In the genomic region with DNA sequence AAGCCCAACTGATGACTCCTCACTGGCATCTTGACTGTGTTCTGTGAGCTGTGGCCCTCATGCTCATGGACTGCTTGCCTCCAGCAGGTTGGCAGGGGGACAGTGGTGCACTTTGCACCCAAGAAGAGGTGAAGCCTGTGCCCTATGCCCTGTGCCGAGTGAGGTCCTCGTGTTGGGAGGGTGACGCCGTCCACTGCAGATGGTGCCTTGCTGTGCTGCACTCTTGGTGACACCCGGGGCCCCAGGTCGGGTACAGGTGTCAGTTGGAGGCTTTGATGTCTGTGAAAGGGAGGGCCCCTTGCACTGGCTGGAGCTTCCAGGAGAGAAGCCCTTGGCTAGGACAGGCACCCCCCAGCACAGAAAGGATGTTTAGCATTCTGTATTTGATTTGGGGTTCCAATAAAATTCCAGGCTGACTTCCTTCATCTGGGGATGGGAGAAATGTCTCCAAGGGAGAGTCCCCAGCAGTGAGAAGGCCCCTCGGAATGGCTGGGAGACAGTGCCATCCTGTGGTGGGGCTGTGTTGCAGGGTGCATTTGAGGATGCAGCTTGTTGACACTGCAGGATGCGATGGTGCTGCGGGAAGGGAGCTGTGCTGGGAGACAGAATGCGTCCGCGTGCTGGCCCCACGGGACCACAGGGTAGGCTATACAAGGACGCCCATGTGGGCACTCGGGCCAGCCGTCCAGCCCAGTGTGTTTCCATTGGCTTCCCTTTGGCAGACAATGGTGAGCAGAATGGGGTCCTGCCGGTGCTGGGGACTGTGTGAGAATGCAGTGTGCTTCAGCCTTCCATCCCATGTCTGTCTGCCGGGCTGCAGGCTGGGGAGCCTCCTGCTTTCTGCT, we compare ENCODE assay signal across 8 cellular contexts. TPM values are rescaled to one million over a fixed set of nuclear protein-coding genes. Genes with fewer than 3 reads are reported as not detected.
DNase-seq lines count a peak whose midpoint lies in the region; ATAC-seq and TF ChIP-seq lines count a peak whose summit lies in the region.

No MANE protein-coding gene starts in this region.

- H3K4me1 Mint-ChIP-seq in activated naive CD8-positive, alpha-beta T cell (ENCODE audit: low read depth), result peaks cover 17% of the 10 kb centered on the region

- intact Hi-C loops in left ventricle myocardium superior (cut with micrococcal nuclease), result no loop called here

- H3K27ac Mint-ChIP-seq in activated naive CD8-positive, alpha-beta T cell, result peak overlapping the region; percentile 64

- no peaks in the 10 kb centered on the region for H3K27me3 Mint-ChIP-seq in activated naive CD8-positive, alpha-beta T cell

- H3K4me3 ChIP-seq in cardiac muscle cell (no peak overlapping the region), Peyer's patch (no peak overlapping the region)

- no peaks in the 10 kb centered on the region for H3K36me3 Mint-ChIP-seq in activated naive CD8-positive, alpha-beta T cell

- peak; percentile 47 for TF ChIP-seq CTCF in cardiac muscle cell (IDR thresholded peaks at IDR 0.05; ENCODE audit: low read depth, low read length)
- peak in 5 of 6 experiments; percentile 18 to 55 (median 41) for TF ChIP-seq CTCF in Peyer's patch (IDR thresholded peaks at IDR 0.05)

- H3K27me3 ChIP-seq in cardiac muscle cell, result no peaks in the 10 kb centered on the region
- no peaks in the 10 kb centered on the region for H3K27me3 ChIP-seq in Peyer's patch

- peaks cover 23% of the 10 kb centered on the region for H3K36me3 ChIP-seq in cardiac muscle cell
- peaks cover 0 to 24% (median 0%) of the 10 kb centered on the region in 3 donors for H3K36me3 ChIP-seq in Peyer's patch

- peak overlapping the region; percentile 59 for H3K4me3 Mint-ChIP-seq in activated naive CD8-positive, alpha-beta T cell

- TF ChIP-seq POLR2A in Peyer's patch (IDR thresholded peaks at IDR 0.05), result no peak

- H3K9me3 Mint-ChIP-seq in activated naive CD8-positive, alpha-beta T cell (ENCODE audit: low read depth), result no peaks in the 10 kb centered on the region

- no peak for ATAC-seq in left ventricle myocardium superior
- no peak for ATAC-seq in GM21381 (IDR thresholded peaks at IDR 0.05; ENCODE audit: unreplicated experiment)
- no peak for ATAC-seq in GM21723 (IDR thresholded peaks at IDR 0.05; ENCODE audit: unreplicated experiment)

- H3K9me3 ChIP-seq in cardiac muscle cell (ENCODE audit: low read depth), result no peaks in the 10 kb centered on the region
- no peaks in the 10 kb centered on the region for H3K9me3 ChIP-seq in Peyer's patch

- peak overlapping the region; percentile 77 for H3K27ac ChIP-seq in cardiac muscle cell
- H3K27ac ChIP-seq in Peyer's patch, result no peak overlapping the region

- DNase-seq in cardiac muscle cell (ENCODE audit: low read depth in 1 of 2, low spot score in 1 of 2), result peak; percentile 13 to 46
- no peak for DNase-seq in left ventricle myocardium superior
- peak in 2 of 3 donors; percentile 54 to 61 for DNase-seq in Peyer's patch
- peak; percentile 53 for DNase-seq in left kidney (ENCODE audit: low read depth, low spot score)
- no peak for DNase-seq in T1000 (lab: John Stamatoyannopoulos, UW)

- H3K4me1 ChIP-seq in cardiac muscle cell (ENCODE audit: low read depth) (peaks cover 9% of the 10 kb centered on the region), Peyer's patch (peaks cover 0 to 34% (median 17%) of the 10 kb centered on the region in 4 donors)

RNA-seq across cellular contexts. Expression of a gene that starts 2.5 kb away (rescaled TPM):
- 30.3 and 35.8 TPM in 2 replicates for total RNA-seq in cardiac muscle cell
- 43.8 and 53.4 TPM in 2 replicates for polyA plus RNA-seq in cardiac muscle cell
- 51.6 TPM for total RNA-seq in left ventricle myocardium superior
- 10 to 100 TPM in 3 of 4 donors, 1 to 10 TPM in 1; 4.1 to 37.0 (median 22.6) TPM for total RNA-seq in Peyer's patch

RNA-seq across cellular contexts. Expression of a gene that starts 12.1 kb away (rescaled TPM):
- 55.7 and 71.9 TPM in 2 replicates for total RNA-seq in cardiac muscle cell
- 76.5 and 77.7 TPM in 2 replicates for polyA plus RNA-seq in cardiac muscle cell
- total RNA-seq in left ventricle myocardium superior, result 28.5 TPM
- total RNA-seq in Peyer's patch, result 100 to 1,000 TPM in 1 of 4 donors, 10 to 100 TPM in 3; 26.8 to 134 (median 86.9) TPM

RNA-seq across cellular contexts. Expression of a gene that starts 13.2 kb away (rescaled TPM):
- total RNA-seq in cardiac muscle cell (252 and 373 TPM in 2 replicates), left ventricle myocardium superior (36.6 TPM), Peyer's patch (100 to 1,000 TPM; 103 to 203 (median 163) TPM)
- 222 and 271 TPM in 2 replicates for polyA plus RNA-seq in cardiac muscle cell

RNA-seq across cellular contexts. Expression of a gene that starts 21.7 kb away (rescaled TPM):
- total RNA-seq in cardiac muscle cell (not detected in 2 replicates), left ventricle myocardium superior (0.27 TPM), Peyer's patch (1 to 10 TPM in 1 of 4 donors, not detected in 3; 6.6 TPM)
- not detected in 2 replicates for polyA plus RNA-seq in cardiac muscle cell

RNA-seq across cellular contexts. Expression of a gene that starts 49.1 kb away (rescaled TPM):
- 23.8 and 34.2 TPM in 2 replicates for total RNA-seq in cardiac muscle cell
- 8.1 and 15.1 TPM in 2 replicates for polyA plus RNA-seq in cardiac muscle cell
- 17.7 TPM for total RNA-seq in left ventricle myocardium superior
- total RNA-seq in Peyer's patch, result 100 to 1,000 TPM in 1 of 4 donors, 10 to 100 TPM in 3; 40.6 to 138 (median 64.9) TPM

Comparison
In these comparisons a context has a peak if more than half of its experiments do, and no peak if none do; other contexts are left out.
1. DNase-seq: peak in cardiac muscle cell (2 of 2), Peyer's patch (2 of 3) and left kidney (single experiment); none in left ventricle myocardium superior (single experiment) and T1000 (single experiment).